Comparison of ENCODE assay signal across 18 cellular contexts in the genomic region with DNA sequence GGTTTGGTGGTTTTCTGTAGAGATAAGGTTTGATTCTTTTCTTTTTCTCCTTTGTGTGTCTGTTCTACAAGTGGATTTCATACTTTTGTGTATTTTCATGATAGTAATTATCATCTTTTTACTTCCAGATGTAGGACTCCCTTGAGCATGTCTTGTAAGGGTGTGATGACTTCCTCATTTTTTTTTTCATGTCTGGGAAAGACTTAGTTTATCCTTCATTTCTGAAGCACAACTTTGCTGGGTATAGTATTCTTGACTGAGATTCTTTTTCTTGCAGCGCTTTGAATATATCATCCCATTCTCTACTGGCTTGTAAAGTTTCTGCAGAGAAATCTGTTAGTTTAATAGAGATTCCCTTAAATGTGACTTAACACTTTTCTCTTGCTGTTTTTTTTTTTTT. TPM values are rescaled to one million over a fixed set of nuclear protein-coding genes. Genes with fewer than 3 reads are reported as not detected.
"Had no signal": no experiment of that assay in that cellular context is flagged by ENCODE, and none has a peak within 500 bp of the region (broad histone marks: within the 10 kb centered on the region; RNA-seq: fewer than 3 reads in every experiment).

No MANE protein-coding gene starts in this region.

- ATAC-seq: heart left ventricle, left cardiac atrium, right cardiac atrium, upper lobe of right lung had no signal

- H3K27me3 Mint-ChIP-seq: memory B cell had no signal

- H3K27ac Mint-ChIP-seq: memory B cell, nephron progenitor cell had no signal

- H3K4me3 Mint-ChIP-seq: memory B cell; nephron progenitor cell; T-helper 1 cell treated with Interleukin-12 subunit alpha and Interleukin-12 subunit beta and Interleukin-4 antibody, amounts not matched to agents 30 μg/mL and 1 μg/mL, for 36 hours had no signal

- DNase-seq: activated CD4-positive, CD25-positive, alpha-beta regulatory T cell; activated effector memory CD4-positive, alpha-beta T cell treated with Interleukin-2 at 50 U/mL for 16 hours; cortex of kidney; heart left ventricle; left cardiac atrium; nephron progenitor cell; right cardiac atrium; stimulated activated CD4-positive, alpha-beta T cell treated with anti-CD3 and anti-CD28 coated beads, Interleukin-4, amount 100 ng/mL, for 24 hours; stimulated activated naive CD4-positive, alpha-beta T cell treated with Interleukin-2 at 50 U/mL for 16 hours; substantia nigra; T1000; thyroid gland; upper lobe of right lung had no signal

RNA-seq across cellular contexts. Expression of gene MYBPC3, which starts 49.6 kb away (rescaled TPM):
- total RNA-seq: epithelial cell of proximal tubule, fibroblast of villous mesenchyme, pulmonary artery endothelial cell, thyroid gland had no signal
